8 cellular contexts compared by ENCODE assay signal in the genomic region with DNA sequence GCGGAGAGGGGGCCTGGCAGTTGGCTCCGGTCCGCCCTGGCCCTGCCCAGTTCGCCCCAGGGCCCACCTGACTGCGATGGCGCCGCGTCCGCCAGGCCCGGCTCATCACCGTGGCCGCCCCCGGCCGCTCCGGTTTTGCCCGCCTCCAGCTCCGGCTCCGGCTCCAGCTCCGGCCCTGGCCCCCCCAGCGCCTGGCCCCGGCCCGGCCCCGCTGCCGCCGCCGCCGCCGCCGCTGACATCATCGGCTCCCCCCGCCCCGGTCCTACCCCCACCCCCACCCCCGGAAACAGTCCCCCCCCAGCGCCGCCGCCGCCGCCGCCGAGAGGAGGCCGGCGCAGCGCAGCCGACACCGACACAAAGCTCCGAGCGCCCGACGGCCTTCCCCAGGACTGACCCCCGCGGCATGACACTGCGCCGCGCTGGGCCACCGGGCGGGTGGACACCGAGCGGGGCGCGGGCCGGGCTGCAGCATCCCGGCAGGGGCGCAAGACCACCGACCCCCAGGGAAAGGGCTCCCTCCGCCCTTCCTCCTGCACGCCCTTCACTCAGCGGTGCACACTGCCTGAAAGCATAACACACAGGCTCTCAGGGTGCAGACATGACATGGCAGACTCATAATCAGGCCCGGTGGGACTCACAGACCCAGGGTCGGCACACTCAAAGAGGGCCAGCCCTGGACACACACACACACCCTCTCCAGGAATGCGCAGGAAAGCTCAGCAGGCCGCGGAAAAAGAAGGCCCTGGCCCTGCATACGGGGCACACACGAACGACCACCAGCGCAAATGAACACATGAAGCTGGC. TPM values are rescaled to one million over a fixed set of nuclear protein-coding genes. Genes with fewer than 3 reads are reported as not detected.
DNase-seq lines count a peak whose midpoint lies in the region; ATAC-seq and TF ChIP-seq lines count a peak whose summit lies in the region.

A gene with protein sequence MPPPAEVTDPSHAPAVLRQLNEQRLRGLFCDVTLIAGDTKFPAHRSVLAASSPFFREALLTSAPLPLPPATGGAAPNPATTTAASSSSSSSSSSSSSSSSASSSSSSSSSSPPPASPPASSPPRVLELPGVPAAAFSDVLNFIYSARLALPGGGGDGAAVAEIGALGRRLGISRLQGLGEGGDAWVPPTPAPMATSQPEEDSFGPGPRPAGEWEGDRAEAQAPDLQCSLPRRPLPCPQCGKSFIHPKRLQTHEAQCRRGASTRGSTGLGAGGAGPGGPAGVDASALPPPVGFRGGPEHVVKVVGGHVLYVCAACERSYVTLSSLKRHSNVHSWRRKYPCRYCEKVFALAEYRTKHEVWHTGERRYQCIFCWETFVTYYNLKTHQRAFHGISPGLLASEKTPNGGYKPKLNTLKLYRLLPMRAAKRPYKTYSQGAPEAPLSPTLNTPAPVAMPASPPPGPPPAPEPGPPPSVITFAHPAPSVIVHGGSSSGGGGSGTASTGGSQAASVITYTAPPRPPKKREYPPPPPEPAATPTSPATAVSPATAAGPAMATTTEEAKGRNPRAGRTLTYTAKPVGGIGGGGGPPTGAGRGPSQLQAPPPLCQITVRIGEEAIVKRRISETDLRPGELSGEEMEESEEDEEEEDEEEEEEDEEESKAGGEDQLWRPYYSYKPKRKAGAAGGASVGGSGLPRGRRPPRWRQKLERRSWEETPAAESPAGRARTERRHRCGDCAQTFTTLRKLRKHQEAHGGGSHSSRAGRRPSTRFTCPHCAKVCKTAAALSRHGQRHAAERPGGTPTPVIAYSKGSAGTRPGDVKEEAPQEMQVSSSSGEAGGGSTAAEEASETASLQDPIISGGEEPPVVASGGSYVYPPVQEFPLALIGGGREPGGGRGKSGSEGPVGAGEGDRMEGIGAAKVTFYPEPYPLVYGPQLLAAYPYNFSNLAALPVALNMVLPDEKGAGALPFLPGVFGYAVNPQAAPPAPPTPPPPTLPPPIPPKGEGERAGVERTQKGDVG (minus strand): TSS at position 243 of the 804 bp plus-strand sequence. CDS start 12,830 bp downstream, outside the sequence.

- TF ChIP-seq CTCF in left ventricle myocardium inferior (IDR thresholded peaks at IDR 0.05; ENCODE audit: borderline replicate concordance) = no peak

- H3K4me3 ChIP-seq in left ventricle myocardium inferior = peak within 1 kb of the TSS; percentile 100

- DNase-seq in 8988T (peak; percentile 60), T follicular helper cell (ENCODE audit: low read depth) (peak; percentile 64), amygdala (lab: John Stamatoyannopoulos, UW) (peak in 36 of 56 donors; percentile 31 to 78 (median 58)), left ventricle myocardium inferior (peak; percentile 70), posterior vena cava (ENCODE audit: low spot score) (peak; percentile 89)

- intact Hi-C loops in left ventricle myocardium inferior (cut with micrococcal nuclease) (no loop called here), posterior vena cava (cut with DNase I) (loop anchor here in 1 of 2 donors (5.0 kb wide), 1 partner anchor 37 kb away; no protein-coding TSS in a partner anchor)

- no peaks in the 10 kb centered on the region for H3K27me3 ChIP-seq in left ventricle myocardium inferior (ENCODE audit: low read depth)

- ATAC-seq in HG02763 (IDR thresholded peaks at IDR 0.05; ENCODE audit: unreplicated experiment) (no peak), HG03280 (IDR thresholded peaks at IDR 0.05; ENCODE audit: unreplicated experiment) (no peak)

- peak within 1 kb of the TSS; percentile 100 for H3K27ac ChIP-seq in left ventricle myocardium inferior (replicated peaks)

- no peaks in the 10 kb centered on the region for H3K36me3 ChIP-seq in left ventricle myocardium inferior

- peak; percentile 29 for TF ChIP-seq POLR2A in GM19099 (IDR thresholded peaks at IDR 0.05; ENCODE audit: extremely low read depth, insufficient read length, low read depth)

- H3K4me1 ChIP-seq in left ventricle myocardium inferior = peaks cover 84% of the 10 kb centered on the region

- no peaks in the 10 kb centered on the region for H3K9me3 ChIP-seq in left ventricle myocardium inferior (replicated peaks)

RNA-seq across cellular contexts. Expression of the gene that starts here (rescaled TPM):
- total RNA-seq in left ventricle myocardium inferior = 63.4 TPM
- total RNA-seq in posterior vena cava = 10 to 100 TPM; 67.3 to 67.9 TPM
